Comparison of ENCODE assay signal across 8 cellular contexts in the genomic region with DNA sequence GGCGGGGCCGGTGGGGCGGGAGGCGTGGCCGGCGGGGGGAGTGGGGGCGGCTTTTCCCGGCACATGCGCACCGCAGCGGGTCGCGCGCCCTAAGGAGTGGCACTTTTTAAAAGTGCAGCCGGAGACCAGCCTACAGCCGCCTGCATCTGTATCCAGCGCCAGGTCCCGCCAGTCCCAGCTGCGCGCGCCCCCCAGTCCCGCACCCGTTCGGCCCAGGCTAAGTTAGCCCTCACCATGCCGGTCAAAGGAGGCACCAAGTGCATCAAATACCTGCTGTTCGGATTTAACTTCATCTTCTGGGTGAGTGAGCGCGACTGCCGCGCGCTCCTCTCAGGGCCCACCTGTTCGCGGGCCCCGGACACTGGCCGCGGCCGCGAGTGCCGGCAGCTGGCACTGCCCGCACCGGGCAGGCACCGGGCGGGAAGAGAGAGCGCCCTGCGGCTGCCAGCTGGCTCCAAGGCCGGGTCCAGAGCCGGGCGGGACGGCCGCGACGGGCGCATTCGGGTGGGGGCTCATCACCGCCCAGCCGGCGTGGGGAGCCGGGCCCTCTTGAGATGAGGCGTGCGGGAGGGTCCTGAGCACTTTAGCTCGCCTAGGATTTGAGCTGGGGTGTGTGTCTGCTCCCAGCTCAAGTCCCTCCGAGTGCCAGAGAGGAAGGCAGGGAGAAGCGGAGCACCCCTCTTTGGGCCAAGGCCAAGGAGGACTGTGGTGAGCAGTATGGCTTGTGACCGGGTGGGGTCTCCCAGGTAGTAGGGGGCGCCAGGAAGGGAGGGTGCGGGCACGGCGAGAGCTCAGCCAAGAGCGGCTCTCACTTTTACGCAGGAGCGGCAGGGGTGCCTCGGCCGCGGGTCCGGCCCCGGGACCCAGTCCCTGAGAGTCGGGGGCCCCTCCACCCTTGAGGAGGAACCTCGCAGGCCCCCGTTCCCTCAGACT. TPM values are rescaled to one million over a fixed set of nuclear protein-coding genes. Genes with fewer than 3 reads are reported as not detected.
A peak's percentile ranks its signal among the peaks of the same experiment; 100 is the strongest.
DNase-seq lines count a peak whose midpoint lies in the region; ATAC-seq, FAIRE-seq and TF ChIP-seq lines count a peak whose summit lies in the region.

A gene with protein sequence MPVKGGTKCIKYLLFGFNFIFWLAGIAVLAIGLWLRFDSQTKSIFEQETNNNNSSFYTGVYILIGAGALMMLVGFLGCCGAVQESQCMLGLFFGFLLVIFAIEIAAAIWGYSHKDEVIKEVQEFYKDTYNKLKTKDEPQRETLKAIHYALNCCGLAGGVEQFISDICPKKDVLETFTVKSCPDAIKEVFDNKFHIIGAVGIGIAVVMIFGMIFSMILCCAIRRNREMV (plus strand): TSS at position 135 of the 933 bp plus-strand sequence. CDS start 100 bp downstream, at position 235.

- peaks cover 29% of the 10 kb centered on the region for H3K4me1 Mint-ChIP-seq in memory B cell

- peak within 1 kb of the TSS; percentile 72 for H3K27ac Mint-ChIP-seq in memory B cell

- H3K9me3 ChIP-seq in effector memory CD4-positive, alpha-beta T cell (ENCODE audit: control insufficient read depth, low read length): no peaks in the 10 kb centered on the region

- no peaks in the 10 kb centered on the region for H3K36me3 ChIP-seq in BJ (ENCODE audit: control insufficient read depth, insufficient read depth, low read length)
- no peaks in the 10 kb centered on the region for H3K36me3 ChIP-seq in effector memory CD4-positive, alpha-beta T cell (ENCODE audit: control insufficient read depth, insufficient read depth, low read length)

- H3K9me3 Mint-ChIP-seq in memory B cell: no peaks in the 10 kb centered on the region

- CTCF ChIA-PET in BJ (lab: Yijun Ruan, JAX): interaction anchor here (0.8 to 11.6 kb wide), 9 partner anchors 11 to 136 kb away, joined by 3 to 202 read pairs (median 8); no protein-coding TSS in a partner anchor

- ATAC-seq in memory B cell (ENCODE audit: low read depth): peak; percentile 67
- ATAC-seq in GM21723 (IDR thresholded peaks at IDR 0.05; ENCODE audit: unreplicated experiment): no peak
- ATAC-seq in HG03442 (IDR thresholded peaks at IDR 0.05; ENCODE audit: unreplicated experiment): no peak

- no peak for TF ChIP-seq CTCF in BJ (IDR thresholded peaks at IDR 0.05; ENCODE audit: insufficient read depth, low read depth, low read length)

- no peak for DNase-seq in BJ (ENCODE audit: low read depth)
- DNase-seq in HTR-8/SVneo (ENCODE audit: insufficient read length, low spot score): peak; percentile 94
- DNase-seq in activated CD4-positive, CD25-positive, alpha-beta regulatory T cell treated with anti-CD3 and anti-CD28 coated beads, Interleukin-2, amount 50 U/mL, for 72 hours: peak; percentile 35
- no peak for DNase-seq in effector memory CD4-positive, alpha-beta T cell
- DNase-seq in memory B cell (ENCODE audit: low spot score in 2 of 2): peak in 1 of 2 donors; percentile 32
- DNase-seq in stimulated activated CD8-positive, alpha-beta memory T cell treated with anti-CD3 and anti-CD28 coated beads, Interleukin-4, amount 100 ng/mL, for 24 hours (ENCODE audit: low read depth): peak; percentile 26

- peaks cover 11% of the 10 kb centered on the region for H3K4me1 ChIP-seq in effector memory CD4-positive, alpha-beta T cell (ENCODE audit: control insufficient read depth, insufficient read depth, low read length, poor library complexity, severe bottlenecking)

- H3K27me3 ChIP-seq in BJ (ENCODE audit: control insufficient read depth, insufficient read depth, low read length): no peaks in the 10 kb centered on the region
- H3K27me3 ChIP-seq in effector memory CD4-positive, alpha-beta T cell (replicated peaks; ENCODE audit: control insufficient read depth, insufficient read depth, low read length, poor library complexity, severe bottlenecking): peaks cover 19% of the 10 kb centered on the region

- peaks cover 14% of the 10 kb centered on the region for H3K27me3 Mint-ChIP-seq in memory B cell

- H3K4me3 ChIP-seq in BJ (ENCODE audit: low read depth, low read length): peak within 1 kb of the TSS; percentile 73
- H3K4me3 ChIP-seq in effector memory CD4-positive, alpha-beta T cell (ENCODE audit: insufficient read depth, low read depth, low read length, poor library complexity, severe bottlenecking): peak within 1 kb of the TSS; percentile 67

- peak within 1 kb of the TSS; percentile 83 for H3K4me3 Mint-ChIP-seq in memory B cell

- H3K27ac ChIP-seq in effector memory CD4-positive, alpha-beta T cell (ENCODE audit: insufficient read depth, low read length, poor library complexity, severe bottlenecking): no peak within 1 kb of the TSS

- H3K36me3 Mint-ChIP-seq in memory B cell: peaks cover 5% of the 10 kb centered on the region

- POLR2A ChIA-PET in BJ (lab: Charles Lee): interaction anchor here (0.6 kb wide), 1 partner anchor 23 kb away, joined by 3 read pairs; no protein-coding TSS in a partner anchor

- FAIRE-seq in HTR-8/SVneo (lab: Jason Lieb, UNC): no peak

RNA-seq across cellular contexts. Expression of the gene that starts here (rescaled TPM):
- polyA plus RNA-seq in BJ (2011; rRNA removed): 86.0 and 91.2 TPM in 2 replicates
- polyA minus RNA-seq in BJ (2011; rRNA and poly(A)+ RNA removed): 33.3 and 44.2 TPM in 2 replicates

Comparison
In these comparisons a context has a peak if more than half of its experiments do, and no peak if none do; other contexts are left out.
1. DNase-seq: peak in HTR-8/SVneo (single experiment), activated CD4-positive, CD25-positive, alpha-beta regulatory T cell treated with anti-CD3 and anti-CD28 coated beads, Interleukin-2, amount 50 U/mL, for 72 hours (single experiment) and stimulated activated CD8-positive, alpha-beta memory T cell treated with anti-CD3 and anti-CD28 coated beads, Interleukin-4, amount 100 ng/mL, for 24 hours (single experiment); none in BJ (single experiment) and effector memory CD4-positive, alpha-beta T cell (0 of 3).